In the genomic region with DNA sequence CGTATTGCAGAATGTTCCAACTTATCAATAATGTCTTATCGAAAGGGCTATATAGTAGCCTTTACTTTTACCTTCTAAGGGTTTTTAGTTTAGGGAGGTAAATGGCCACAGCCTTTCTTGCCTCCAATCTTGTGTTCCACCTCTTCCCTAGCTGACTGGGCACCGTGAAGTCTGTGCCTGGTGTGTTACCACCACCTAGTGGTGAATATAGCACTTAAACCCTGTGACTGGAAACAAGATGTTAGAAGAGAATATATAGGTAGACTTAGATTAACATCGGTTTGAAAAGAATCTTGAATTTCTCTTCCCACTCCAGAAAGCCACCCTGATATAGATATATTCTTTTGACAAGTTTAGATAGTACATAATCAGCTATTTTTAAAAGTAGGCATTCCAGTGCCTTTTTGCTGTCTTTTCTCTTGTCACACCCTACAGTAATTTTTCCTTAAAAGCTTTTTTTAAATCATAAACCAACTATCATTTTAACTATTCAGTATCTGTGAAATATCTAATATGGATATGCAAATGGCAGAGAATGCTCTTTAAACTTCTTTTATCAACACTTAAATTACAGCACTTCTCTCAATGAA, we compare ENCODE assay signal across 9 cellular contexts. TPM values are rescaled to one million over a fixed set of nuclear protein-coding genes. Genes with fewer than 3 reads are reported as not detected.
A peak's percentile ranks its signal among the peaks of the same experiment; 100 is the strongest.
DNase-seq lines count a peak whose midpoint lies in the region; ATAC-seq and TF ChIP-seq lines count a peak whose summit lies in the region.
"Had no signal": no experiment of that assay in that cellular context is flagged by ENCODE, and none has a peak within 500 bp of the region (broad histone marks: within the 10 kb centered on the region; RNA-seq: fewer than 3 reads in every experiment).

No MANE protein-coding gene starts in this region.

- intact Hi-C loops in aorta (cut with DNase I): loop anchor here (2.0 to 10.0 kb wide), 7 partner anchors 54 to 998 kb away; a partner anchor contains a TSS

- H3K4me3 ChIP-seq in OCI-LY3 (ENCODE audit: low read length): no peak overlapping the region
- H3K4me3 ChIP-seq in fibroblast of villous mesenchyme (ENCODE audit: low read depth, low read length): no peak overlapping the region
- H3K4me3 ChIP-seq in osteoblast (ENCODE audit: insufficient read depth, low read length): no peak overlapping the region
- no peak overlapping the region for H3K4me3 ChIP-seq in aorta (ENCODE audit: low read length in 2 of 2)

- H4K20me1 ChIP-seq in OCI-LY3 (ENCODE audit: insufficient read depth, low read length) (no peaks in the 10 kb centered on the region), osteoblast (ENCODE audit: insufficient read depth, low read length) (no peaks in the 10 kb centered on the region)

- 29 to 30% methylated on average over 4 of the region's 4 CpGs for WGBS in aorta, 2 donors

- peak; percentile 87 for TF ChIP-seq CTCF in OCI-LY3 (IDR thresholded peaks at IDR 0.05; ENCODE audit: low read depth, low read length)
- peak; percentile 80 for TF ChIP-seq CTCF in fibroblast of villous mesenchyme (IDR thresholded peaks at IDR 0.05; ENCODE audit: insufficient read depth, low read depth, low read length)
- peak; percentile 88 for TF ChIP-seq CTCF in osteoblast (IDR thresholded peaks at IDR 0.05; ENCODE audit: extremely low read depth, low read depth, low read length)

- no peaks in the 10 kb centered on the region for H3K36me3 ChIP-seq in OCI-LY3 (replicated peaks; ENCODE audit: low read depth, low read length)
- no peaks in the 10 kb centered on the region for H3K36me3 ChIP-seq in osteoblast (ENCODE audit: insufficient read depth, low read length)
- H3K36me3 ChIP-seq in aorta (ENCODE audit: control insufficient read depth in 1 of 2, insufficient read depth in 2 of 2, low read length in 1 of 2): no peaks in the 10 kb centered on the region

- H3K9ac ChIP-seq in OCI-LY3 (ENCODE audit: low read length): no peak overlapping the region

- peak; percentile 55 for DNase-seq in DMS53 treated with DMSO at 0.1 percent for 48 hours (lab: John Stamatoyannopoulos, UW; ENCODE audit: unreplicated experiment)
- DNase-seq in activated T-helper 1 cell treated with Interleukin-2 at 50 U/mL for 16 hours (ENCODE audit: low read depth): peak; percentile 12
- DNase-seq in fibroblast of villous mesenchyme (ENCODE audit: low read depth): peak; percentile 71
- peak; percentile 86 for DNase-seq in osteoblast (ENCODE audit: insufficient read length, low spot score, missing footprints)
- DNase-seq in aorta: peak in 1 of 2 donors; percentile 59

- H3K9me3 ChIP-seq in OCI-LY3 (ENCODE audit: insufficient read depth, low read length): no peaks in the 10 kb centered on the region
- H3K9me3 ChIP-seq in osteoblast (ENCODE audit: low read depth, low read length): no peaks in the 10 kb centered on the region
- H3K9me3 ChIP-seq in aorta (ENCODE audit: control insufficient read depth, low read length): no peaks in the 10 kb centered on the region

- H3K27me3 ChIP-seq in OCI-LY3 (ENCODE audit: low read depth, low read length) (no peaks in the 10 kb centered on the region), osteoblast (ENCODE audit: insufficient read depth, low read length) (peaks cover 8% of the 10 kb centered on the region), aorta (ENCODE audit: control insufficient read depth in 1 of 2, insufficient read depth in 2 of 2, low read length in 1 of 2) (no peaks in the 10 kb centered on the region)

- H3K27ac ChIP-seq in OCI-LY3 (ENCODE audit: low read length) (no peak overlapping the region), osteoblast (ENCODE audit: low read depth, low read length) (no peak overlapping the region), aorta (ENCODE audit: low read depth in 1 of 2, low read length in 2 of 2) (no peak overlapping the region)

- H2AFZ ChIP-seq in OCI-LY3 (ENCODE audit: low read depth, low read length): no peak overlapping the region
- no peak overlapping the region for H2AFZ ChIP-seq in osteoblast (ENCODE audit: low read length)

- H3K4me2 ChIP-seq in OCI-LY3 (ENCODE audit: low read length): no peak overlapping the region
- H3K4me2 ChIP-seq in osteoblast (ENCODE audit: insufficient read depth, low read length): no peak overlapping the region

- H3K79me2 ChIP-seq in OCI-LY3 (ENCODE audit: low read length): no peaks in the 10 kb centered on the region
- H3K79me2 ChIP-seq in osteoblast (ENCODE audit: insufficient read depth, low read length): no peaks in the 10 kb centered on the region

- peaks cover 7% of the 10 kb centered on the region for H3K4me1 ChIP-seq in OCI-LY3 (ENCODE audit: low read length)
- H3K4me1 ChIP-seq in osteoblast (ENCODE audit: insufficient read depth, low read length): no peaks in the 10 kb centered on the region
- no peaks in the 10 kb centered on the region for H3K4me1 ChIP-seq in aorta (ENCODE audit: control insufficient read depth in 1 of 2, insufficient read depth in 2 of 2, low read length in 2 of 2)

- ATAC-seq in GM19463 (IDR thresholded peaks at IDR 0.05; ENCODE audit: unreplicated experiment) (peak; percentile 96), HG03520 (IDR thresholded peaks at IDR 0.05; ENCODE audit: unreplicated experiment) (peak; percentile 90), aorta (ENCODE audit: low FRiP score) (peak; percentile 90)

RNA-seq across cellular contexts. Expression of a gene that starts 27.8 kb away (rescaled TPM):
- total RNA-seq in fibroblast of villous mesenchyme (not detected in 2 replicates), osteoblast (not detected in 2 replicates), aorta (not detected)
- polyA plus RNA-seq in aorta: under 1 TPM; 0.10 to 0.13 TPM

RNA-seq across cellular contexts. Expression of a gene that starts 47.9 kb away (rescaled TPM):
- total RNA-seq in fibroblast of villous mesenchyme (not detected in 2 replicates), osteoblast (not detected in 2 replicates), aorta (not detected)
- polyA plus RNA-seq in aorta: not detected
- total RNA-seq: lower leg skin had no signal
